ENCODE assay signal across 13 cellular contexts in the genomic region with DNA sequence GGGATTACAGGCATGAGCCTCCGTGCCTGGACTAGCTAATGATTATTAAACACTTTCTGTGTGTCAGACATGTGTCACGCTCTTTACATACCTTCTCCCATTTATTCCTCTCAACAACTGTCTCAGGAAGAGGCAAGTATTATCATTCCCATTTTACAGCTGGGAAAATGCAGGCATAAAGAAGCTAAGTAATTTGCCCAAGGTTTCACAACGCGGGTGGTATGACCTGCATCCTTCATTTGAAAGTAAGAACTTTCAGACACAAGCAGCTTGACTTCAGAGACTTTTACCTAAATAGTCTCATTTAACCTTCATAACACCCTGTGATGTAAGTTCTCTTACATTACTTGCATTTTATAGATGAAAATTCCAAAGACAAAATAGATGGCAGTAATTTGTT. TPM values are rescaled to one million over a fixed set of nuclear protein-coding genes. Genes with fewer than 3 reads are reported as not detected.
DNase-seq lines count a peak whose midpoint lies in the region; ATAC-seq, FAIRE-seq and TF ChIP-seq lines count a peak whose summit lies in the region.
"Had no signal": no experiment of that assay in that cellular context is flagged by ENCODE, and none has a peak within 500 bp of the region (broad histone marks: within the 10 kb centered on the region; RNA-seq: fewer than 3 reads in every experiment).

No MANE protein-coding gene starts in this region.

- 53% methylated on average over 4 of the region's 4 CpGs for WGBS in K562 (ENCODE audit: insufficient coverage, low coverage, missing lambda C conversion rate)

- H2AFZ ChIP-seq in K562 (ENCODE audit: low read depth, low read length): peak overlapping the region; percentile 97

- in situ Hi-C loops in K562 (cut with MboI): no loop called here

- peaks cover 4% of the 10 kb centered on the region; the same call in 1 of the 3 replicates for H3K79me2 ChIP-seq in K562 (ENCODE audit: control insufficient read depth, insufficient read depth, low read length)

- H3K4me1 Mint-ChIP-seq in HFFc6 (ENCODE audit: low read depth): peaks cover 61% of the 10 kb centered on the region

- no peaks in the 10 kb centered on the region for H3K9me3 Mint-ChIP-seq in HFFc6
- H3K9me3 Mint-ChIP-seq: dendritic cell treated with granulocyte-macrophage colony-stimulating factor and Interleukin-4, amounts not matched to agents 40 ng/mL and 50 ng/mL, for 4 days had no signal

- peak overlapping the region; percentile 70 to 93 (median 86); a peak in 20 of 22 replicates for H3K4me2 ChIP-seq in BLaER1 treated with 17β-estradiol and CSF1 and Interleukin-3, amounts not matched to agents 10 nM and 100 nM
- peak overlapping the region; percentile 89; the same call in 1 of the 2 replicates for H3K4me2 ChIP-seq in K562 (ENCODE audit: insufficient read depth, low read length)

- no peaks in the 10 kb centered on the region for H3K27me3 Mint-ChIP-seq in HFFc6 (ENCODE audit: insufficient read depth)

- H3K4me3 Mint-ChIP-seq in HFFc6: peak overlapping the region; percentile 87; the same call in 1 of the 2 replicates

- FAIRE-seq in K562 (lab: Jason Lieb, UNC): no peak
- FAIRE-seq: frontal cortex had no signal

- no peak for TF ChIP-seq RAD21 in K562 (CRISPR knock-in tag; conservative IDR thresholded peaks at IDR 0.05 in 1 of 2, IDR thresholded peaks at IDR 0.05 in 1 of 2)

- TF ChIP-seq CTCF in HFFc6 (IDR thresholded peaks at IDR 0.05) (no peak), K562 (IDR thresholded peaks at IDR 0.05 in 2 of 3, conservative IDR thresholded peaks at IDR 0.05 in 1 of 3; ENCODE audit: insufficient read depth in 2 of 3, low read depth in 1 of 3, low read length in 3 of 3) (no peak)

- H3K9me1 ChIP-seq in K562 (ENCODE audit: control insufficient read depth, insufficient read depth, low read length): no peaks in the 10 kb centered on the region

- H3K4me1 ChIP-seq in BLaER1 treated with 17β-estradiol and CSF1 and Interleukin-3, amounts not matched to agents 10 nM and 100 nM: peaks cover 49 to 66% (median 59%) of the 10 kb centered on the region in 10 experiments
- H3K4me1 ChIP-seq in K562 (replicated peaks in 1 of 2; ENCODE audit: control insufficient read depth in 2 of 2, insufficient read depth in 2 of 2, low read length in 2 of 2) (peaks cover 3 to 5% of the 10 kb centered on the region in 2 experiments; a peak in 3 of 5 replicates), rectal smooth muscle tissue (ENCODE audit: control insufficient read depth, insufficient read depth, low read length) (peaks cover 11% of the 10 kb centered on the region)

- no peak overlapping the region; a peak in 1 of 20 replicates for H3K4me3 ChIP-seq in BLaER1 treated with 17β-estradiol and CSF1 and Interleukin-3, amounts not matched to agents 10 nM and 100 nM
- H3K4me3 ChIP-seq in K562 (no peak overlapping the region), rectal smooth muscle tissue (ENCODE audit: low read length) (no peak overlapping the region)

- H3K27ac Mint-ChIP-seq in HFFc6: peak overlapping the region; percentile 26; the same call in 1 of the 2 replicates

- DNase-seq in HFFc6 (no peak), K562 (ENCODE audit: extremely low read depth in 1 of 4, low spot score in 3 of 4) (no peak), AG20443 (ENCODE audit: low spot score) (no peak), medulla oblongata (ENCODE audit: extremely low spot score) (no peak)
- DNase-seq: activated CD8-positive, alpha-beta memory T cell treated with anti-CD3 and anti-CD28 coated beads for 24 hours; COR-L47 had no signal

- peak overlapping the region in 4 of 11 experiments; percentile 40 to 82 (median 67); a peak in 5 of 22 replicates for H3K9ac ChIP-seq in BLaER1 treated with 17β-estradiol and CSF1 and Interleukin-3, amounts not matched to agents 10 nM and 100 nM
- H3K9ac ChIP-seq in K562 (ENCODE audit: insufficient read depth in 1 of 2, low read depth in 2 of 2, low read length in 2 of 2): peak overlapping the region in 1 of 2 experiments; percentile 39; a peak in 1 of 4 replicates
- H3K9ac ChIP-seq in rectal smooth muscle tissue (ENCODE audit: low read length): no peak overlapping the region

- no peak for TF ChIP-seq POLR2A in K562 (conservative IDR thresholded peaks at IDR 0.05)

- ATAC-seq in K562 (no peak), HG03280 (IDR thresholded peaks at IDR 0.05; ENCODE audit: unreplicated experiment) (no peak), HG02970 (IDR thresholded peaks at IDR 0.05; ENCODE audit: low FRiP score, unreplicated experiment) (no peak)

- H3K36me3 ChIP-seq in BLaER1 treated with 17β-estradiol and CSF1 and Interleukin-3, amounts not matched to agents 10 nM and 100 nM: no peaks in the 10 kb centered on the region; a peak in 2 of 22 replicates
- H3K36me3 ChIP-seq in K562 (ENCODE audit: control insufficient read depth, insufficient read depth, low read length): no peaks in the 10 kb centered on the region
- H3K36me3 ChIP-seq in rectal smooth muscle tissue (ENCODE audit: control insufficient read depth, insufficient read depth, low read length): no peaks in the 10 kb centered on the region
- H3K36me3 ChIP-seq: adrenal gland had no signal

- no peaks in the 10 kb centered on the region; a peak in 1 of 22 replicates for H3K27me3 ChIP-seq in BLaER1 treated with 17β-estradiol and CSF1 and Interleukin-3, amounts not matched to agents 10 nM and 100 nM
- H3K27me3 ChIP-seq in K562 (ENCODE audit: control insufficient read depth in 2 of 2, insufficient read depth in 2 of 2, low read length in 2 of 2): peaks cover 0 to 16% of the 10 kb centered on the region in 2 experiments; a peak in 2 of 5 replicates
- no peaks in the 10 kb centered on the region for H3K27me3 ChIP-seq in rectal smooth muscle tissue (ENCODE audit: control insufficient read depth, insufficient read depth, low read length)
- H3K27me3 ChIP-seq: adrenal gland had no signal

- POLR2A ChIA-PET in K562 (lab: Yijun Ruan, JAX): interaction anchor here (0.5 to 1.3 kb wide), 3 partner anchors 9 to 18 kb away, joined by 3 to 6 read pairs (median 3); no protein-coding TSS in a partner anchor

- TF ChIP-seq EP300 in K562 (IDR thresholded peaks at IDR 0.05; ENCODE audit: low read length): no peak

- no peaks in the 10 kb centered on the region for H4K20me1 ChIP-seq in BLaER1 treated with 17β-estradiol and CSF1 and Interleukin-3, amounts not matched to agents 10 nM and 100 nM
- no peaks in the 10 kb centered on the region for H4K20me1 ChIP-seq in K562 (replicated peaks; ENCODE audit: control insufficient read depth, insufficient read depth, low read length)

- CTCF ChIA-PET in K562 (lab: Yijun Ruan, JAX; ENCODE audit: low intra/inter-chr PET ratio): interaction anchor here (2.0 to 2.3 kb wide), 2 partner anchors 176 to 376 kb away, joined by 7 to 15 read pairs; no protein-coding TSS in a partner anchor

- no TSS peak for BruUV-seq in K562 (replicated peaks; lab: Mats Ljungman, UMichigan)

- H3K36me3 Mint-ChIP-seq in HFFc6 (ENCODE audit: low read depth): peaks cover 6% of the 10 kb centered on the region; the same call in 1 of the 2 replicates

- peaks cover 0 to 5% (median 0%) of the 10 kb centered on the region in 11 experiments; a peak in 2 of 22 replicates for H3K9me3 ChIP-seq in BLaER1 treated with 17β-estradiol and CSF1 and Interleukin-3, amounts not matched to agents 10 nM and 100 nM (replicated peaks in 1 of 11)
- H3K9me3 ChIP-seq in K562 (replicated peaks; ENCODE audit: control insufficient read depth, insufficient read depth, low read depth, low read length): no peaks in the 10 kb centered on the region
- H3K9me3 ChIP-seq: adrenal gland had no signal

- intact Hi-C loops in K562 (cut with micrococcal nuclease): loop anchor here (5.0 to 10.0 kb wide), 3 partner anchors 99 to 337 kb away; no protein-coding TSS in a partner anchor

- peak overlapping the region in 2 of 11 experiments; percentile 52 to 53; a peak in 2 of 22 replicates for H3K27ac ChIP-seq in BLaER1 treated with 17β-estradiol and CSF1 and Interleukin-3, amounts not matched to agents 10 nM and 100 nM
- H3K27ac ChIP-seq in K562 (ENCODE audit: extremely low read depth, low read depth, low read length) (no peak overlapping the region), rectal smooth muscle tissue (ENCODE audit: low read depth, low read length) (peak overlapping the region; percentile 80)

RNA-seq across cellular contexts. Expression of a gene that starts 1.0 kb away (rescaled TPM):
- 1 to 10 TPM; 5.0 to 6.2 (median 5.6) TPM for total RNA-seq in HFFc6 (2021; fragmentation: NEBNext Ultra II Directional; extraction: Animal tissue kit (Norgen Biotek cat#: 25700))
- total RNA-seq in K562 (2011; cell fraction: chromatin; rRNA removed; ENCODE audit: low replicate concordance): 3.8 and 4.1 TPM in 2 replicates
- total RNA-seq in K562 (2011; cell fraction: nucleolus; rRNA removed): 2.5 and 4.3 TPM in 2 replicates
- 2.8 and 2.9 TPM in 2 replicates for total RNA-seq in K562 (2011; cell fraction: nucleoplasm; rRNA removed)
- 2.2 and 2.5 TPM in 2 replicates for total RNA-seq in K562 (2014; rRNA removed)
- 2.8 and 3.0 TPM in 2 replicates for total RNA-seq in K562 (2014; rRNA removed; fragmentation: Illumina TruSeq; extraction: Trizol)
- 3.3 and 3.6 TPM in 2 replicates for total RNA-seq in K562 (2015; rRNA removed; fragmentation: Illumina TruSeq; extraction: Trizol)
- 2.5 and 2.6 TPM in 2 replicates for total RNA-seq in K562 (2021)
- polyA plus RNA-seq in K562 (2011; rRNA removed): 0.80 and 1.7 TPM in 2 replicates
- 0.38 and 0.75 TPM in 2 replicates for polyA plus RNA-seq in K562 (2011; cell fraction: cytosol; rRNA removed)
- polyA plus RNA-seq in K562 (2011; cell fraction: nucleus; rRNA removed): 1.0 and 1.9 TPM in 2 replicates
- polyA plus RNA-seq in K562 (2012): 1.8 and 1.9 TPM in 2 replicates
- polyA plus RNA-seq in K562 (2014; fragmentation: Illumina TruSeq; extraction: Trizol): 2.0 TPM in 2 replicates
- polyA plus RNA-seq in K562 (2014; fragmentation: Nextera tagmentation; extraction: Ambion mirVana): under 1 TPM; 0.36 to 0.58 TPM
- polyA plus RNA-seq in K562 (2014; rRNA removed): 1.4 and 1.8 TPM in 2 replicates
- polyA minus RNA-seq in K562 (2011; rRNA and poly(A)+ RNA removed): 1.4 and 2.5 TPM in 2 replicates
- polyA minus RNA-seq in K562 (2011; cell fraction: cytosol; rRNA and poly(A)+ RNA removed): 0.76 and 1.6 TPM in 2 replicates
- 2.4 and 2.6 TPM in 2 replicates for polyA minus RNA-seq in K562 (2011; cell fraction: nucleus; rRNA and poly(A)+ RNA removed)

RNA-seq across cellular contexts. Expression of a gene that starts 40.5 kb away (rescaled TPM):
- total RNA-seq in HFFc6 (2021; fragmentation: NEBNext Ultra II Directional; extraction: Animal tissue kit (Norgen Biotek cat#: 25700)): 100 to 1,000 TPM in 2 of 6 experiments, 10 to 100 TPM in 4; 86.5 to 105 (median 99.6) TPM
- total RNA-seq in K562 (2011; cell fraction: chromatin; rRNA removed; ENCODE audit: low replicate concordance): 6.6 and 20.6 TPM in 2 replicates
- total RNA-seq in K562 (2011; cell fraction: nucleolus; rRNA removed): 11.1 and 17.3 TPM in 2 replicates
- total RNA-seq in K562 (2011; cell fraction: nucleoplasm; rRNA removed): 12.2 and 18.6 TPM in 2 replicates
- total RNA-seq in K562 (2014; rRNA removed) (43.5 and 57.7 TPM in 2 replicates), K562 (2014; rRNA removed; fragmentation: Illumina TruSeq; extraction: Trizol) (27.0 and 29.9 TPM in 2 replicates), K562 (2015; rRNA removed; fragmentation: Illumina TruSeq; extraction: Trizol) (31.4 and 31.8 TPM in 2 replicates), K562 (2021) (59.9 and 67.6 TPM in 2 replicates)
- polyA plus RNA-seq in K562 (2011; rRNA removed) (32.4 and 34.6 TPM in 2 replicates), K562 (2014; fragmentation: Illumina TruSeq; extraction: Trizol) (57.1 and 63.1 TPM in 2 replicates), K562 (2014; fragmentation: Nextera tagmentation; extraction: Ambion mirVana) (1 to 10 TPM; 3.1 to 5.8 TPM), K562 (2014; rRNA removed) (41.5 and 44.1 TPM in 2 replicates)
- 40.6 and 53.4 TPM in 2 replicates for polyA plus RNA-seq in K562 (2011; cell fraction: cytosol; rRNA removed)
- 34.0 and 43.0 TPM in 2 replicates for polyA plus RNA-seq in K562 (2011; cell fraction: nucleus; rRNA removed)
- 38.4 and 62.6 TPM in 2 replicates for polyA plus RNA-seq in K562 (2012)
- polyA minus RNA-seq in K562 (2011; rRNA and poly(A)+ RNA removed): 14.3 and 16.3 TPM in 2 replicates
- 23.4 and 24.0 TPM in 2 replicates for polyA minus RNA-seq in K562 (2011; cell fraction: cytosol; rRNA and poly(A)+ RNA removed)
- polyA minus RNA-seq in K562 (2011; cell fraction: nucleus; rRNA and poly(A)+ RNA removed): 11.0 and 13.1 TPM in 2 replicates
